8 cellular contexts compared by ENCODE assay signal in genomic region chr17:73255671-73256181, GRCh38. TPM values are rescaled to one million over a fixed set of nuclear protein-coding genes. Genes with fewer than 3 reads are reported as not detected.
DNase-seq lines count a peak whose midpoint lies in the region; ATAC-seq and TF ChIP-seq lines count a peak whose summit lies in the region.

No MANE protein-coding gene starts in this region.

- in situ Hi-C loops in SK-MEL-5 (cut with HindIII; ENCODE audit: low pct_unique_long_range_greater_than_20kb, low sequenced_read_pairs): no loop called here

- CTCF ChIA-PET in activated naive CD4-positive, alpha-beta T cell treated with anti-CD3 and anti-CD28 coated beads, Interleukin-2, amount 10 ng/mL, durations not matched to agents 7 days and 5 days (lab: Charles Lee): interaction anchor here (0.7 to 7.4 kb wide), 21 partner anchors 9 to 699 kb away, joined by 3 to 130 read pairs (median 4); a partner anchor contains a TSS

- H3K27ac ChIP-seq in heart right ventricle: no peak overlapping the region

- intact Hi-C loops in heart right ventricle (cut with DNase I): loop anchor here (1.0 to 10.0 kb wide), 5 partner anchors 57 to 531 kb away; partner anchors contain the start of gene CDC42EP4 (in 2 of the 10)

- no peak overlapping the region for H3K4me3 ChIP-seq in heart right ventricle

- no peak overlapping the region for H3K4me3 Mint-ChIP-seq in activated naive CD4-positive, alpha-beta T cell treated with anti-CD3 and anti-CD28 coated beads, Interleukin-2, amount 10 ng/mL, durations not matched to agents 7 days and 5 days

- no peaks in the 10 kb centered on the region for H3K9me3 Mint-ChIP-seq in activated naive CD4-positive, alpha-beta T cell treated with anti-CD3 and anti-CD28 coated beads, Interleukin-2, amount 10 ng/mL, durations not matched to agents 7 days and 5 days

- no peak overlapping the region for H3K27ac Mint-ChIP-seq in activated naive CD4-positive, alpha-beta T cell treated with anti-CD3 and anti-CD28 coated beads, Interleukin-2, amount 10 ng/mL, durations not matched to agents 7 days and 5 days

- no peaks in the 10 kb centered on the region for H3K27me3 ChIP-seq in heart right ventricle

- WGBS in heart right ventricle, 2 donors: 7 to 8% methylated on average over 8 of the region's 8 CpGs

- no peaks in the 10 kb centered on the region for H3K36me3 Mint-ChIP-seq in activated naive CD4-positive, alpha-beta T cell treated with anti-CD3 and anti-CD28 coated beads, Interleukin-2, amount 10 ng/mL, durations not matched to agents 7 days and 5 days

- ATAC-seq in HG03280 (IDR thresholded peaks at IDR 0.05; ENCODE audit: unreplicated experiment) (peak; percentile 58), heart right ventricle (peak; percentile 63 to 87 (median 72)), HG03139 (IDR thresholded peaks at IDR 0.05; ENCODE audit: unreplicated experiment) (no peak)

- DNase-seq in DMS 273 (lab: John Stamatoyannopoulos, UW; ENCODE audit: unreplicated experiment) (peak; percentile 70), DMS 273 treated with DMSO at 0.1 percent for 48 hours (lab: John Stamatoyannopoulos, UW) (no peak), SK-MEL-5 (ENCODE audit: low read depth, low spot score) (peak; percentile 79), heart right ventricle (peak; percentile 55 to 64), retina (peak; percentile 89)
- DNase-seq in activated naive CD4-positive, alpha-beta T cell treated with anti-CD3 and anti-CD28 coated beads, Interleukin-2, amount 10 ng/mL, durations not matched to agents 7 days and 5 days: peak; percentile 68

- peak in 8 of 9 donors; percentile 94 to 99 (median 98) for TF ChIP-seq CTCF in heart right ventricle (IDR thresholded peaks at IDR 0.05)

- no peaks in the 10 kb centered on the region for H3K36me3 ChIP-seq in heart right ventricle

- H3K27me3 Mint-ChIP-seq in activated naive CD4-positive, alpha-beta T cell treated with anti-CD3 and anti-CD28 coated beads, Interleukin-2, amount 10 ng/mL, durations not matched to agents 7 days and 5 days: no peaks in the 10 kb centered on the region

- H3K9me3 ChIP-seq in heart right ventricle: no peaks in the 10 kb centered on the region

- peaks cover 0 to 8% (median 0%) of the 10 kb centered on the region in 9 donors for H3K4me1 ChIP-seq in heart right ventricle

- no peaks in the 10 kb centered on the region for H3K4me1 Mint-ChIP-seq in activated naive CD4-positive, alpha-beta T cell treated with anti-CD3 and anti-CD28 coated beads, Interleukin-2, amount 10 ng/mL, durations not matched to agents 7 days and 5 days

RNA-seq across cellular contexts. Expression of gene CPSF4L, which starts 6.0 kb away (rescaled TPM):
- 0.35 TPM in 1 of 2 replicates, not detected in the other for total RNA-seq in SK-MEL-5 (2014; rRNA removed; shearing (Covaris generic))
- 2.2 TPM in 1 of 2 replicates, not detected in the other for polyA plus RNA-seq in SK-MEL-5 (2015; cell fraction: cytosol; rRNA removed)
- 0.94 TPM in 1 of 2 replicates, not detected in the other for polyA plus RNA-seq in SK-MEL-5 (2015; cell fraction: nucleus; rRNA removed)
- total RNA-seq in heart right ventricle: not detected
- not detected for polyA plus RNA-seq in heart right ventricle

RNA-seq across cellular contexts. Expression of gene CDC42EP4, which starts 56.1 kb away (rescaled TPM):
- 16.6 and 18.9 TPM in 2 replicates for total RNA-seq in SK-MEL-5 (2014; rRNA removed; shearing (Covaris generic))
- 35.8 and 43.2 TPM in 2 replicates for polyA plus RNA-seq in SK-MEL-5 (2015; cell fraction: cytosol; rRNA removed)
- 14.2 and 15.6 TPM in 2 replicates for polyA plus RNA-seq in SK-MEL-5 (2015; cell fraction: nucleus; rRNA removed)
- total RNA-seq in heart right ventricle: 10 to 100 TPM; 22.0 to 87.6 (median 32.1) TPM
- polyA plus RNA-seq in heart right ventricle: 10 to 100 TPM; 18.6 to 32.8 TPM
